In the genomic region with DNA sequence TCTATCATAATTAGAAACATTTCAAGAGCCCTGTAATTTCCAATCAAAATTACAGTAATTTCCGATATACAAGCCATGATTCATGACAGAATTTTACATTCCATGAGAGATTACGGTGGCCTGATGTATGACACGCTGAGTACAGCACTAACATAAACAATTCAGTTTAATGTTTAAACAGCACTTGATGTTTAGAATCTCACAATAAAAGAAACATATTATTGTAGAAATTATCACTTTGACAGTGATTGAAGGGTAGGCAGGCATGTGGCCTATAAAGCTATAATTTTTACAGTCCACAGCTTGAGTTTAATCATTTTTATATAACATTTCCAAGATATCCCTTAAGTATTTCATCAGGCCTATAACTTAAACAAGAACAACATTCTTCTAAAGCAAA, we compare ENCODE assay signal across 18 cellular contexts. TPM values are rescaled to one million over a fixed set of nuclear protein-coding genes. Genes with fewer than 3 reads are reported as not detected.
A peak's percentile ranks its signal among the peaks of the same experiment; 100 is the strongest.
DNase-seq lines count a peak whose midpoint lies in the region; ATAC-seq and TF ChIP-seq lines count a peak whose summit lies in the region.
"Had no signal": no experiment of that assay in that cellular context is flagged by ENCODE, and none has a peak within 500 bp of the region (broad histone marks: within the 10 kb centered on the region; RNA-seq: fewer than 3 reads in every experiment).

No MANE protein-coding gene starts in this region.

- no peaks in the 10 kb centered on the region for H3K27me3 ChIP-seq in gastroesophageal sphincter

- no peak for ATAC-seq in stimulated activated effector memory CD8-positive, alpha-beta T cell treated with anti-CD3 and anti-CD28 coated beads, Interleukin-12 subunit alpha, Interleukin-12 subunit beta, amount 100 ng/mL, for 72 hours
- ATAC-seq in stimulated activated naive CD8-positive, alpha-beta T cell treated with anti-CD3 and anti-CD28 coated beads, Interleukin-15, Interleukin-2, amounts not matched to agents 100 U/mL and 50 U/mL, for 24 hours = no peak
- ATAC-seq in gastroesophageal sphincter = no peak
- ATAC-seq: A549, GM23338 had no signal

- no peak overlapping the region for H3K27ac ChIP-seq in gastroesophageal sphincter
- H3K27ac ChIP-seq: 22Rv1, A549, C4-2B had no signal

- no peak for TF ChIP-seq POLR2A in gastroesophageal sphincter (IDR thresholded peaks at IDR 0.05)

- peaks cover 0 to 6% (median 0%) of the 10 kb centered on the region in 3 donors for H3K4me1 ChIP-seq in gastroesophageal sphincter
- H3K4me1 ChIP-seq: A549 had no signal

- no peaks in the 10 kb centered on the region for H3K9me3 Mint-ChIP-seq in activated T-cell treated with anti-CD3 and anti-CD28 coated beads, Interleukin-2, amount 50 U/mL, for 24 hours
- H3K9me3 Mint-ChIP-seq in stimulated activated effector memory CD8-positive, alpha-beta T cell treated with anti-CD3 and anti-CD28 coated beads, Interleukin-12 subunit alpha, Interleukin-12 subunit beta, amount 100 ng/mL, for 72 hours = no peaks in the 10 kb centered on the region
- H3K9me3 Mint-ChIP-seq: CD4-positive, alpha-beta memory T cell; GM23338 had no signal

- peaks cover 89% of the 10 kb centered on the region for H3K4me1 Mint-ChIP-seq in activated T-cell treated with anti-CD3 and anti-CD28 coated beads, Interleukin-2, amount 50 U/mL, for 24 hours (ENCODE audit: low read depth)
- H3K4me1 Mint-ChIP-seq in stimulated activated effector memory CD8-positive, alpha-beta T cell treated with anti-CD3 and anti-CD28 coated beads, Interleukin-12 subunit alpha, Interleukin-12 subunit beta, amount 100 ng/mL, for 72 hours = peaks cover 51% of the 10 kb centered on the region

- H3K27ac Mint-ChIP-seq in activated T-cell treated with anti-CD3 and anti-CD28 coated beads, Interleukin-2, amount 50 U/mL, for 24 hours = peak overlapping the region; percentile 52
- H3K27ac Mint-ChIP-seq in stimulated activated effector memory CD8-positive, alpha-beta T cell treated with anti-CD3 and anti-CD28 coated beads, Interleukin-12 subunit alpha, Interleukin-12 subunit beta, amount 100 ng/mL, for 72 hours = peak overlapping the region; percentile 71
- H3K27ac Mint-ChIP-seq: GM23338 had no signal

- H3K9me3 ChIP-seq in gastroesophageal sphincter = no peaks in the 10 kb centered on the region
- H3K9me3 ChIP-seq: A549 had no signal

- no peak overlapping the region for H3K4me3 ChIP-seq in gastroesophageal sphincter
- H3K4me3 ChIP-seq: A549, GM23338 had no signal

- H3K36me3 ChIP-seq in gastroesophageal sphincter = peaks cover 0 to 44% of the 10 kb centered on the region in 2 donors

- 81 to 96% methylated on average over 3 of the region's 3 CpGs for WGBS in gastroesophageal sphincter (ENCODE audit: low coverage in 1 of 2), 2 donors

- no peak for TF ChIP-seq EP300 in gastroesophageal sphincter (IDR thresholded peaks at IDR 0.05)

- H3K36me3 Mint-ChIP-seq in activated T-cell treated with anti-CD3 and anti-CD28 coated beads, Interleukin-2, amount 50 U/mL, for 24 hours (ENCODE audit: low read depth) = peaks cover 97% of the 10 kb centered on the region
- peaks cover 100% of the 10 kb centered on the region for H3K36me3 Mint-ChIP-seq in stimulated activated effector memory CD8-positive, alpha-beta T cell treated with anti-CD3 and anti-CD28 coated beads, Interleukin-12 subunit alpha, Interleukin-12 subunit beta, amount 100 ng/mL, for 72 hours

- H3K4me3 Mint-ChIP-seq in activated T-cell treated with anti-CD3 and anti-CD28 coated beads, Interleukin-2, amount 50 U/mL, for 24 hours = no peak overlapping the region
- no peak overlapping the region for H3K4me3 Mint-ChIP-seq in stimulated activated effector memory CD8-positive, alpha-beta T cell treated with anti-CD3 and anti-CD28 coated beads, Interleukin-12 subunit alpha, Interleukin-12 subunit beta, amount 100 ng/mL, for 72 hours
- H3K4me3 Mint-ChIP-seq: CD4-positive, alpha-beta memory T cell; GM23338 had no signal

- no peak for DNase-seq in activated T-cell treated with anti-CD3 and anti-CD28 coated beads, Interleukin-2, amount 50 U/mL, for 24 hours
- no peak for DNase-seq in activated T-cell treated with anti-CD3 and anti-CD28 coated beads, Interleukin-2, amount 50 U/mL, for 1 hour
- DNase-seq in NCI-H2227 treated with DMSO at 0.1 percent for 48 hours (lab: John Stamatoyannopoulos, UW) (peak; percentile 24), fibroblast of peridontal ligament (ENCODE audit: extremely low read depth) (peak; percentile 17)
- DNase-seq in stimulated activated effector memory CD8-positive, alpha-beta T cell treated with anti-CD3 and anti-CD28 coated beads, Interleukin-12 subunit alpha, Interleukin-12 subunit beta, amount 100 ng/mL, for 72 hours (ENCODE audit: low spot score in 2 of 2) = no peak
- DNase-seq in stimulated activated CD4-positive, alpha-beta T cell treated with anti-CD3 and anti-CD28 coated beads, Interleukin-4, amount 100 ng/mL, for 4 hours = no peak
- DNase-seq in stimulated activated naive CD8-positive, alpha-beta T cell treated with anti-CD3 and anti-CD28 coated beads, Interleukin-15, Interleukin-2, amounts not matched to agents 100 U/mL and 50 U/mL, for 24 hours = no peak
- DNase-seq: AML-193; CD4-positive, alpha-beta memory T cell; DMS153; DMS79; GDM1; HCEC 1CT had no signal

- TF ChIP-seq CTCF in gastroesophageal sphincter (IDR thresholded peaks at IDR 0.05) = no peak

- no peaks in the 10 kb centered on the region for H3K27me3 Mint-ChIP-seq in activated T-cell treated with anti-CD3 and anti-CD28 coated beads, Interleukin-2, amount 50 U/mL, for 24 hours
- H3K27me3 Mint-ChIP-seq: CD4-positive, alpha-beta memory T cell had no signal

RNA-seq across cellular contexts. Expression of a gene that starts 48.5 kb away (rescaled TPM):
- total RNA-seq in gastroesophageal sphincter = 10 to 100 TPM; 41.5 to 61.2 (median 48.7) TPM

Comparison
In these comparisons a context has a peak if more than half of its experiments do, and no peak if none do; other contexts are left out.
1. DNase-seq: peak in NCI-H2227 treated with DMSO at 0.1 percent for 48 hours (single experiment) and fibroblast of peridontal ligament (single experiment); none in activated T-cell treated with anti-CD3 and anti-CD28 coated beads, Interleukin-2, amount 50 U/mL, for 24 hours (single experiment), activated T-cell treated with anti-CD3 and anti-CD28 coated beads, Interleukin-2, amount 50 U/mL, for 1 hour (single experiment), stimulated activated effector memory CD8-positive, alpha-beta T cell treated with anti-CD3 and anti-CD28 coated beads, Interleukin-12 subunit alpha, Interleukin-12 subunit beta, amount 100 ng/mL, for 72 hours (0 of 2), stimulated activated CD4-positive, alpha-beta T cell treated with anti-CD3 and anti-CD28 coated beads, Interleukin-4, amount 100 ng/mL, for 4 hours (0 of 2) and stimulated activated naive CD8-positive, alpha-beta T cell treated with anti-CD3 and anti-CD28 coated beads, Interleukin-15, Interleukin-2, amounts not matched to agents 100 U/mL and 50 U/mL, for 24 hours (single experiment).